Comparison of ENCODE assay signal across 8 cellular contexts in the genomic region with DNA sequence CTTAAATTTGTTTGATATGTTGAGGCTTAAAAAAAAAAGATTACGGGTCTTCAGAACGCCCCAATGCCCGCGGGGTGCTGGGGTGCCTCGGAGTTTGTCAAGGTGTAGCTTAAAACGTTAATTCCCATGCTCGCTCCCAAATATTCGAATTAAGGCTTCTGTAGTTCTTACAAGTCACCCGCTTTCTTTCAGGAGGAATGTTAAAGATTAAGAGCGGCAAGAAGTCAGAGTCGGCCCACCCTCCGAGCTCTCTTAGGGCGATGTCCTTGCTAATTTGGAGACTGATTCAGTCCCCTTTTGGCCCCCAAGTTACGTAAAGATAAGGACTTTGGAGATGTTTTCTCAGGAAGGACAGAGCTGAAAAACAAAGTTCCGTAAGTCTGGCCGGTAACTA. TPM values are rescaled to one million over a fixed set of nuclear protein-coding genes. Genes with fewer than 3 reads are reported as not detected.
DNase-seq lines count a peak whose midpoint lies in the region; ATAC-seq and TF ChIP-seq lines count a peak whose summit lies in the region.

No MANE protein-coding gene starts in this region.

- POLR2A ChIA-PET in naive thymus-derived CD4-positive, alpha-beta T cell (lab: Charles Lee) = interaction anchor here (0.7 to 4.6 kb wide), 6 partner anchors 9 to 1803 kb away, joined by 3 to 27 read pairs (median 4); partner anchors contain the start of genes FBXW11 and SPDL1

- CTCF ChIA-PET in naive thymus-derived CD4-positive, alpha-beta T cell (lab: Charles Lee) = no interaction called here

- peak overlapping the region; percentile 93 for H3K4me3 ChIP-seq in coronary artery
- peak overlapping the region; percentile 91 for H3K4me3 ChIP-seq in naive thymus-derived CD4-positive, alpha-beta T cell (ENCODE audit: low read length)

- H3K9me3 ChIP-seq in naive thymus-derived CD4-positive, alpha-beta T cell (ENCODE audit: control insufficient read depth in 2 of 3, low read length in 3 of 3) = no peaks in the 10 kb centered on the region

- peaks cover 27 to 38% of the 10 kb centered on the region in 2 donors for H3K4me1 ChIP-seq in naive thymus-derived CD4-positive, alpha-beta T cell (ENCODE audit: control insufficient read depth in 2 of 2, insufficient read depth in 2 of 2, low read length in 2 of 2)

- DNase-seq in NCI-H2227 treated with DMSO at 0.1 percent for 48 hours (lab: John Stamatoyannopoulos, UW) (peak; percentile 51), coronary artery (ENCODE audit: low spot score) (no peak), NCI-H1930 (lab: John Stamatoyannopoulos, UW) (no peak), putamen (ENCODE audit: low spot score) (no peak)
- DNase-seq in naive thymus-derived CD4-positive, alpha-beta T cell = no peak

- H3K27me3 Mint-ChIP-seq in naive thymus-derived CD4-positive, alpha-beta T cell = peaks cover 0 to 6% (median 0%) of the 10 kb centered on the region in 5 donors

- ATAC-seq in GM18517 (IDR thresholded peaks at IDR 0.05; ENCODE audit: unreplicated experiment) (peak; percentile 1), HG03439 (IDR thresholded peaks at IDR 0.05; ENCODE audit: unreplicated experiment) (no peak), esophagus mucosa (no peak)
- ATAC-seq in naive thymus-derived CD4-positive, alpha-beta T cell = no peak

- no peak for TF ChIP-seq CTCF in coronary artery (IDR thresholded peaks at IDR 0.05)

- H3K4me3 Mint-ChIP-seq in naive thymus-derived CD4-positive, alpha-beta T cell = peak overlapping the region; percentile 92 to 99 (median 98)

- peaks cover 0 to 9% (median 0%) of the 10 kb centered on the region in 11 donors for H3K9me3 Mint-ChIP-seq in naive thymus-derived CD4-positive, alpha-beta T cell

- no peaks in the 10 kb centered on the region for H3K27me3 ChIP-seq in naive thymus-derived CD4-positive, alpha-beta T cell (ENCODE audit: control insufficient read depth in 2 of 2, insufficient read depth in 2 of 2, low read length in 2 of 2)

- peaks cover 0 to 31% (median 12%) of the 10 kb centered on the region in 5 donors for H3K36me3 Mint-ChIP-seq in naive thymus-derived CD4-positive, alpha-beta T cell

- intact Hi-C loops in naive thymus-derived CD4-positive, alpha-beta T cell (cut with micrococcal nuclease) = loop anchor here (1.0 to 10.0 kb wide), 16 partner anchors 619 to 1938 kb away; partner anchors contain the start of genes CREBRF (in 2 of the 2), STK10 (in 2 of the 2), BNIP1 (in 1 of the 2) and DOCK2 (in 1 of the 2)

- peaks cover 24 to 46% (median 44%) of the 10 kb centered on the region in 7 donors for H3K4me1 Mint-ChIP-seq in naive thymus-derived CD4-positive, alpha-beta T cell

- peak overlapping the region; percentile 89 to 93 for H3K27ac ChIP-seq in coronary artery
- H3K27ac ChIP-seq in naive thymus-derived CD4-positive, alpha-beta T cell (ENCODE audit: low read depth, low read length) = peak overlapping the region; percentile 88

- peaks cover 0 to 11% (median 6%) of the 10 kb centered on the region in 3 experiments for H3K36me3 ChIP-seq in naive thymus-derived CD4-positive, alpha-beta T cell (ENCODE audit: control insufficient read depth in 2 of 3, insufficient read depth in 3 of 3, low read length in 3 of 3)

- peak overlapping the region; percentile 96 to 100 (median 98) for H3K27ac Mint-ChIP-seq in naive thymus-derived CD4-positive, alpha-beta T cell

RNA-seq across cellular contexts. Expression of gene NPM1, which starts 0.8 kb away (rescaled TPM):
- total RNA-seq in naive thymus-derived CD4-positive, alpha-beta T cell = 1,000 to 10,000 TPM in 4 of 5 experiments, 100 to 1,000 TPM in 1; 807 to 1,238 (median 1,192) TPM
- polyA plus RNA-seq in naive thymus-derived CD4-positive, alpha-beta T cell = 100 to 1,000 TPM; 753 to 928 TPM
- 922 TPM for total RNA-seq in esophagus mucosa

RNA-seq across cellular contexts. Expression of gene FGF18, which starts 32.6 kb away (rescaled TPM):
- under 1 TPM in 2 of 5 experiments, not detected in 3; 0.24 to 0.44 TPM for total RNA-seq in naive thymus-derived CD4-positive, alpha-beta T cell
- polyA plus RNA-seq in naive thymus-derived CD4-positive, alpha-beta T cell = not detected
- total RNA-seq in esophagus mucosa = 0.08 TPM
